ENCODE assay signal across 9 cellular contexts in the genomic region with DNA sequence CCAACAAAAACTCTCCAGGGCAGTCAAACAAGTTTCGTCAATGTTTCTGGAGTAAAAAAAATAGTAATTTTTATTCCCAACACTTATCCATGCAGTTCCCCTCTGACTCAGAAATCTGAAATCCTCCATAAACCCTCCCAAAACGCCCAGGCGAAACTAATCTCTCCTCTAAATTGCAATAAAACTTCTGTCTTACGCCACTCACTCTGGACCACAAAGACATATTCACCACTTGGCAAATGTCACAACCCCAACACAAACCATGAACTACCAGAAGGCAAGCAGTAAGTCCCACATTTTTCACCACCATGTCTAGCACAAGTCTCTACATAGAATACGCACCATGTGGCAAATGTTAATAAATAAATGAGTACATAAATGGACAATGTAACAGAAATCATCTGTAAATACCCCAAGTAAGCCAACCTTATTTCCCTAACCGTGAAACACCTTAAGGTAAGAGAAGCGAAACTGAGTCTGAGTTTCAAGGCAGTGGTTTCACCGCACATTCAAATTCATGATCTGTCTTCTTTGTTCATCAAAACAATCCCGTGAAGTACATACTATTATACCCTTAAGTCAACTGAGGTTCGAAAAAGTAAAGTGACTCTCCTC. TPM values are rescaled to one million over a fixed set of nuclear protein-coding genes. Genes with fewer than 3 reads are reported as not detected.
DNase-seq lines count a peak whose midpoint lies in the region; ATAC-seq and TF ChIP-seq lines count a peak whose summit lies in the region.
"Had no signal": no experiment of that assay in that cellular context is flagged by ENCODE, and none has a peak within 500 bp of the region (broad histone marks: within the 10 kb centered on the region; RNA-seq: fewer than 3 reads in every experiment).

No MANE protein-coding gene starts in this region.

- peaks cover 25% of the 10 kb centered on the region for H3K4me1 Mint-ChIP-seq in T-helper 1 cell treated with Interleukin-12 subunit alpha and Interleukin-12 subunit beta and Interleukin-4 antibody, amounts not matched to agents 30 μg/mL and 1 μg/mL, for 36 hours (ENCODE audit: low read depth)

- peak overlapping the region; percentile 3 to 95 (median 82) for H3K4me3 ChIP-seq in esophagus squamous epithelium
- H3K4me3 ChIP-seq in subcutaneous abdominal adipose tissue (ENCODE audit: low read depth in 1 of 5, low read length in 5 of 5), result peak overlapping the region in 3 of 5 donors; percentile 3 to 90 (median 24)

- H3K27me3 ChIP-seq in esophagus squamous epithelium, result no peaks in the 10 kb centered on the region
- H3K27me3 ChIP-seq in subcutaneous abdominal adipose tissue (ENCODE audit: control insufficient read depth in 5 of 5, insufficient read depth in 4 of 5, low read length in 5 of 5), result no peaks in the 10 kb centered on the region

- 52 to 58% methylated on average over 10 of the region's 10 CpGs for WGBS in esophagus squamous epithelium, 2 donors

- H3K36me3 ChIP-seq in esophagus squamous epithelium (no peaks in the 10 kb centered on the region), subcutaneous abdominal adipose tissue (ENCODE audit: control insufficient read depth in 5 of 5, insufficient read depth in 5 of 5, low read length in 5 of 5) (no peaks in the 10 kb centered on the region)

- no peak for DNase-seq in T-helper 1 cell
- peak; percentile 71 for DNase-seq in NOMO-1 treated with DMSO at 0.1 percent for 48 hours (lab: John Stamatoyannopoulos, UW; ENCODE audit: unreplicated experiment)
- no peak for DNase-seq in esophagus squamous epithelium (lab: John Stamatoyannopoulos, UW)
- DNase-seq in DMS114 treated with DMSO at 0.1 percent for 48 hours (lab: John Stamatoyannopoulos, UW; ENCODE audit: unreplicated experiment), result no peak
- no peak for DNase-seq in NCI-H1105 treated with DMSO at 0.1 percent for 48 hours (lab: John Stamatoyannopoulos, UW)

- H3K9me3 ChIP-seq in esophagus squamous epithelium, result no peaks in the 10 kb centered on the region
- no peaks in the 10 kb centered on the region for H3K9me3 ChIP-seq in subcutaneous abdominal adipose tissue (ENCODE audit: control insufficient read depth in 5 of 5, low read length in 5 of 5)

- H3K27ac Mint-ChIP-seq in T-helper 1 cell treated with Interleukin-12 subunit alpha and Interleukin-12 subunit beta and Interleukin-4 antibody, amounts not matched to agents 30 μg/mL and 1 μg/mL, for 36 hours, result no peak overlapping the region

- H3K4me3 Mint-ChIP-seq in T-helper 1 cell treated with Interleukin-12 subunit alpha and Interleukin-12 subunit beta and Interleukin-4 antibody, amounts not matched to agents 30 μg/mL and 1 μg/mL, for 36 hours, result peak overlapping the region; percentile 91

- ATAC-seq in HG02571 (IDR thresholded peaks at IDR 0.05; ENCODE audit: unreplicated experiment), result peak; percentile 27

- no peaks in the 10 kb centered on the region for H3K27me3 Mint-ChIP-seq in T-helper 1 cell treated with Interleukin-12 subunit alpha and Interleukin-12 subunit beta and Interleukin-4 antibody, amounts not matched to agents 30 μg/mL and 1 μg/mL, for 36 hours (ENCODE audit: low read depth)

- H3K4me1 ChIP-seq in esophagus squamous epithelium (peaks cover 0 to 42% (median 9%) of the 10 kb centered on the region in 3 donors), subcutaneous abdominal adipose tissue (ENCODE audit: control insufficient read depth in 5 of 5, insufficient read depth in 5 of 5, low read length in 5 of 5) (peaks cover 3 to 31% (median 23%) of the 10 kb centered on the region in 5 donors)

- TF ChIP-seq POLR2A in esophagus squamous epithelium (IDR thresholded peaks at IDR 0.05), result no peak

- intact Hi-C loops in esophagus squamous epithelium (cut with DNase I), result no loop called here

- H3K27ac ChIP-seq in esophagus squamous epithelium, result peak overlapping the region in 3 of 4 donors; percentile 37 to 93 (median 91)
- H3K27ac ChIP-seq in subcutaneous abdominal adipose tissue (ENCODE audit: low read depth, low read length), result peak overlapping the region; percentile 74
- H3K27ac ChIP-seq: C4-2B had no signal

- peaks cover 13% of the 10 kb centered on the region for H3K36me3 Mint-ChIP-seq in T-helper 1 cell treated with Interleukin-12 subunit alpha and Interleukin-12 subunit beta and Interleukin-4 antibody, amounts not matched to agents 30 μg/mL and 1 μg/mL, for 36 hours (ENCODE audit: low read depth)

- peak overlapping the region in 1 of 5 donors; percentile 22 for H3K9ac ChIP-seq in subcutaneous abdominal adipose tissue (ENCODE audit: low read length in 5 of 5)

- no peaks in the 10 kb centered on the region for H3K9me3 Mint-ChIP-seq in T-helper 1 cell treated with Interleukin-12 subunit alpha and Interleukin-12 subunit beta and Interleukin-4 antibody, amounts not matched to agents 30 μg/mL and 1 μg/mL, for 36 hours

- TF ChIP-seq CTCF in esophagus squamous epithelium (IDR thresholded peaks at IDR 0.05), result no peak

RNA-seq across cellular contexts. Expression of a gene that starts 1.6 kb away (rescaled TPM):
- 10 to 100 TPM; 30.8 to 54.1 (median 36.0) TPM for total RNA-seq in esophagus squamous epithelium
